ENCODE assay signal across 9 cellular contexts in the genomic region with DNA sequence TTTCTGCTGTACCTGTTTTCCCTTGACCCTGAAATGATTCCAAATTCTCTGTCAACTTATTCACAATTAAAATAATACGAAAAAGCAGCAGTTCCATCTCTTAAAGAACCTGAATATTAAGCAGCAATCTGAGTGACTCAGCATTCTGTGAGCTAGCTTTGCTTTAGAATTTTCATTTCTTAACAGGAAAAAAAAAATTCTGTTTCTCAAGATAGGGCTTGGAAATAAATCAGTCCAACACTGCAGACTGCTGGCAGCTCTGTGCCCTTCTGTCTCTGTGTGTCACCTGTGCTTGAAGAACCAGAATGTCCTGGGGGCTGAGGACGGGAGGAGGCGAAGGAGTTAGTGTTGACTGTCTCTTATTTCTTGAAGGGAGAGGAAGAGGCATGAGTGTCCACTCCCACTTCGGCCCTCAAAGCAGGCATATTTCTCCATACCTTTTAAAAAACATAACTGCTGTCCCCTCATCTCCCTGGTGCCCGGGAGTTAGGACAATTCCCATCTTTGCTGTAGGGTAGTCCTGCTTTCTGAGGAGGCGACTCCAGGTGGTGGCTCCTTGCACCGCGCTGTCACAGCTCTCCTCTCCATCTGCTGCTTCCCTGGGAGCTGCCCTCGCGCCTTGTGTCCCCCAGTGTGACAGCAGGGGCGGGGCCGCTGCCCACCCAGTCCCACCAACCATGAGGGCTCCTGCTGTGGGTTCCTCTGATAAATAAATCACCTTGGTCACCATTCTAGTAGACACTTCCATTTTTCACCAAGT.
DNase-seq lines count a peak whose midpoint lies in the region; ATAC-seq and TF ChIP-seq lines count a peak whose summit lies in the region.
"Had no signal": no experiment of that assay in that cellular context is flagged by ENCODE, and none has a peak within 500 bp of the region (broad histone marks: within the 10 kb centered on the region; RNA-seq: fewer than 3 reads in every experiment).

No MANE protein-coding gene starts in this region.

- DNase-seq in NCI-H1092 treated with DMSO at 0.1 percent for 48 hours (lab: John Stamatoyannopoulos, UW) (peak; percentile 5), NCI-H1092 (lab: John Stamatoyannopoulos, UW) (no peak), amniotic epithelial cell (ENCODE audit: low read depth) (peak; percentile 47), heart left ventricle (no peak), substantia nigra (lab: John Stamatoyannopoulos, UW) (peak in 12 of 49 donors; percentile 18 to 43 (median 34)), HAP-1 (ENCODE audit: low spot score in 2 of 2) (no peak)
- DNase-seq: stimulated activated CD4-positive, alpha-beta T cell treated with anti-CD3 and anti-CD28 coated beads, Interleukin-2, amount 100 ng/mL, for 24 hours had no signal

- H3K4me3 ChIP-seq in heart left ventricle (no peak overlapping the region), HAP-1 (no peak overlapping the region)

- H3K4me1 ChIP-seq in heart left ventricle = peaks cover 0 to 11% (median 0%) of the 10 kb centered on the region in 12 donors
- H3K4me1 ChIP-seq in HAP-1 = peaks cover 9% of the 10 kb centered on the region

- H3K27ac ChIP-seq in heart left ventricle (no peak overlapping the region), substantia nigra (ENCODE audit: low read depth, low read length, poor library complexity, severe bottlenecking) (peak overlapping the region; percentile 56)

- H3K9me3 ChIP-seq in heart left ventricle (no peaks in the 10 kb centered on the region), HAP-1 (no peaks in the 10 kb centered on the region)

- no peak for TF ChIP-seq POLR2A in heart left ventricle (IDR thresholded peaks at IDR 0.05)

- no peaks in the 10 kb centered on the region for H3K27me3 ChIP-seq in heart left ventricle
- no peaks in the 10 kb centered on the region for H3K27me3 ChIP-seq in HAP-1 (ENCODE audit: low read depth)

- no peaks in the 10 kb centered on the region for H3K36me3 ChIP-seq in heart left ventricle
- no peaks in the 10 kb centered on the region for H3K36me3 ChIP-seq in HAP-1 (replicated peaks)

- 87 to 94% (median 92%) methylated on average over 12 of the region's 12 CpGs for WGBS in heart left ventricle, 4 donors

- TF ChIP-seq CTCF in heart left ventricle (IDR thresholded peaks at IDR 0.05) = peak in 8 of 12 donors; percentile 16 to 40 (median 28)

- in situ Hi-C loops in HAP-1 (cut with MboI; ENCODE audit: low sequenced_read_pairs) = no loop called here

- intact Hi-C loops in heart left ventricle (cut with DNase I) = no loop called here

- ATAC-seq in heart left ventricle = peak in 2 of 4 donors; percentile 42 to 50
- no peak for ATAC-seq in GM18909 (IDR thresholded peaks at IDR 0.05; ENCODE audit: poor library complexity, unreplicated experiment)
- no peak for ATAC-seq in HG02571 (IDR thresholded peaks at IDR 0.05; ENCODE audit: unreplicated experiment)

Comparison
In these comparisons a context has a peak if more than half of its experiments do, and no peak if none do; other contexts are left out.
1. DNase-seq: peak in NCI-H1092 treated with DMSO at 0.1 percent for 48 hours (single experiment) and amniotic epithelial cell (single experiment); none in NCI-H1092 (single experiment), heart left ventricle (0 of 5) and HAP-1 (0 of 2).